21 cellular contexts compared by ENCODE assay signal in the genomic region with DNA sequence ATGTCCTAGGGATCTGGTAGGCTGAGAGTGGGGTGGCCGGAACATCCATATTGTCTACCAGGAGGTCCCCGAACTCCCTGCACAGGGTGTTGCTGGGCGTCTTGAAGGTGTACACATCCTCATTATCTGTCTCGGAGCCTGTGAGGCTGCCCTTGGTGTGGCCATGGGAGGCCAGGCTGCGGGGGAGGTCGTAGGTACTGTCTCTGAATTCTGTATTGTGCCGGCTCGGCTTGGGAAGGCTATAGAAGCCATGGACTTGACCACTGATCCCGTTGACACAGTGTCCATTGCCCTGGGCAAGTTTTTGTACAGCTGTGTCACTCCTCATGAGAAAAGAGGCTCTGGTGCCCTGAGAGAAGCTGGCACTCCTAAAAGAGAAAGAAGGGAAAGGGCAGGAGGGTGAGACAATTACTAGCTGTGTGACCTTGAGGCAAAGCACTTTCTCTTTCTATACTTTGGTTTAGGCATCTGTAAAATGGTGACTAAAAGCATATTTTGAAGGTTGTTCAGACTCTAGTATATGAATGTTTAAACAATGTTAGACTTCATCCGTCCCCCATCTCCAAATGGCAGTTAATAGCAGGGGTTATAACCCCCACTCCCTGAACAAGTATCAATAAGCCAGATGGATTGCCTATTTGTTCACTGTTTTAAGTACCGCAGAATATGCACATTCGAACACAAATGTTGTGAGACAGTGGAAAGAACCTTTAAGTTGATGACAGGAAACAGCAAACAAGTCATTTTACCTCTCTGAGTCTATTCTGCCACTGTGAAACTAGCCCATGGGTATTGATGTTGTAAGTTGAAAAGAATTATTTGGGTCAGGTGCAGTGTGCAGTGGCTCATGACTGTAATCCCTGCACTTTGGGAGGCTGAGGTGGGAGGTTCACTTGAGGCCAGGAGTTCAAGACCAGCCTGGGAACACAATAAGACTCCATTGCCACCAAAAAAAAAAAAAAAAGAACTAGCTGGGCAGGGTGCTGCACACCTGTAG. TPM values are rescaled to one million over a fixed set of nuclear protein-coding genes. Genes with fewer than 3 reads are reported as not detected.
DNase-seq lines count a peak whose midpoint lies in the region; ATAC-seq, FAIRE-seq and TF ChIP-seq lines count a peak whose summit lies in the region.
"Had no signal": no experiment of that assay in that cellular context is flagged by ENCODE, and none has a peak within 500 bp of the region (broad histone marks: within the 10 kb centered on the region; RNA-seq: fewer than 3 reads in every experiment).

No MANE protein-coding gene starts in this region.

- no peaks in the 10 kb centered on the region for H3K9me3 Mint-ChIP-seq in activated naive CD4-positive, alpha-beta T cell treated with anti-CD3 and anti-CD28 coated beads, Interleukin-2, amount 50 U/mL, for 72 hours
- H3K9me3 Mint-ChIP-seq: natural killer cell treated with Interleukin-12 subunit alpha and Interleukin-12 subunit beta and Interleukin-15 and Interleukin-18, amount 100 ng/mL, for 72 hours had no signal

- H3K9ac ChIP-seq in GM12878 (ENCODE audit: control insufficient read depth, insufficient read depth, low read length): peak overlapping the region; percentile 10; the same call in 1 of the 2 replicates

- peak overlapping the region in 1 of 2 donors; percentile 96 for H3K27ac Mint-ChIP-seq in activated naive CD4-positive, alpha-beta T cell treated with anti-CD3 and anti-CD28 coated beads, Interleukin-2, amount 50 U/mL, for 72 hours

- no peak for TF ChIP-seq POLR2A in GM12878 (IDR thresholded peaks at IDR 0.05; ENCODE audit: low read depth, low read length)

- H3K4me3 ChIP-seq in GM12878: no peak overlapping the region; the same call in 1 of the 2 replicates
- H3K4me3 ChIP-seq: dorsolateral prefrontal cortex had no signal

- 0 out of 4 replicates have a peak, but pooled peaks cover 0 to under 1% of the 10 kb centered on the region in 2 experiments for H3K36me3 ChIP-seq in GM12878 (ENCODE audit: control insufficient read depth in 2 of 2, insufficient read depth in 2 of 2, low read length in 1 of 2)

- no TSS peak for BruUV-seq in GM12878 (replicated peaks; lab: Mats Ljungman, UMichigan)

- no peak overlapping the region; the same call in none of the 2 replicates for H2AFZ ChIP-seq in GM12878 (ENCODE audit: control insufficient read depth, low read depth, low read length)

- WGBS in GM12878 (ENCODE audit: insufficient coverage, insufficient replicate concordance, low lambda C conversion rate, missing lambda C conversion rate): 65% methylated on average over 12 of the region's 12 CpGs

- no peak for FAIRE-seq in GM12878 (lab: Jason Lieb, UNC)
- FAIRE-seq: frontal cortex, H54, HTR-8/SVneo had no signal

- H3K27me3 ChIP-seq in GM12878 (replicated peaks in 1 of 2; ENCODE audit: control insufficient read depth in 2 of 2, insufficient read depth in 2 of 2, low read length in 1 of 2): no peaks in the 10 kb centered on the region
- H3K27me3 ChIP-seq: dorsolateral prefrontal cortex had no signal

- RAD21 ChIA-PET in GM12878 (lab: Charles Lee; ENCODE audit: unreplicated experiment): interaction anchor here (0.7 to 5.2 kb wide), 15 partner anchors 8 to 360 kb away, joined by 3 to 124 read pairs (median 4); a partner anchor contains a TSS

- H3K36me3 Mint-ChIP-seq in activated naive CD4-positive, alpha-beta T cell treated with anti-CD3 and anti-CD28 coated beads, Interleukin-2, amount 50 U/mL, for 72 hours: no peaks in the 10 kb centered on the region
- H3K36me3 Mint-ChIP-seq: natural killer cell treated with Interleukin-12 subunit alpha and Interleukin-12 subunit beta and Interleukin-15 and Interleukin-18, amount 100 ng/mL, for 72 hours had no signal

- peak overlapping the region; percentile 60 for H3K4me2 ChIP-seq in GM12878 (ENCODE audit: control insufficient read depth, insufficient read depth)

- SMC1A ChIA-PET in GM12878 (lab: Charles Lee; ENCODE audit: uncharacterized antibody, unreplicated experiment): interaction anchor here (0.7 to 3.1 kb wide), 22 partner anchors 8 to 347 kb away, joined by 3 to 89 read pairs (median 4); a partner anchor contains a TSS

- TF ChIP-seq CTCF in GM12878 (IDR thresholded peaks at IDR 0.05 in 2 of 3, conservative IDR thresholded peaks at IDR 0.05 in 1 of 3; ENCODE audit: control insufficient read depth in 2 of 3, extremely low read depth in 1 of 3, insufficient read depth in 1 of 3, low read depth in 3 of 3, low read length in 3 of 3): no peak

- H3K79me2 ChIP-seq in GM12878 (ENCODE audit: control insufficient read depth, insufficient read depth, low read length): no peaks in the 10 kb centered on the region

- POLR2A ChIA-PET in GM12878 (lab: Charles Lee): interaction anchor here (0.6 to 1.6 kb wide), 5 partner anchors 19 to 883 kb away, joined by 3 to 6 read pairs (median 4); a partner anchor contains a TSS

- no peaks in the 10 kb centered on the region for H3K9me3 ChIP-seq in GM12878 (replicated peaks; ENCODE audit: control insufficient read depth, insufficient read depth, low read length)

- CTCF ChIA-PET in GM12878 (lab: Yijun Ruan, JAX): interaction anchor here (0.7 to 8.1 kb wide), 26 partner anchors 8 to 489 kb away, joined by 3 to 181 read pairs (median 7); a partner anchor contains a TSS

- TF ChIP-seq EP300 in GM12878 (IDR thresholded peaks at IDR 0.05; ENCODE audit: borderline replicate concordance in 1 of 2, control insufficient read depth in 1 of 2, low read depth in 2 of 2, low read length in 2 of 2): no peak

- DNase-seq in activated naive CD4-positive, alpha-beta T cell treated with anti-CD3 and anti-CD28 coated beads, Interleukin-2, amount 50 U/mL, for 72 hours (ENCODE audit: low spot score in 2 of 2): peak in 1 of 2 donors; percentile 29
- no peak for DNase-seq in activated naive CD4-positive, alpha-beta T cell (lab: John Stamatoyannopoulos, UW)
- DNase-seq in GM12878 (ENCODE audit: low read depth, low spot score) (peak; percentile 43), substantia nigra (lab: John Stamatoyannopoulos, UW) (no peak), SKM-1 treated with dmso at 0.1 percent for 144 hours (lab: John Stamatoyannopoulos, UW; ENCODE audit: unreplicated experiment) (no peak), left colon (no peak)
- DNase-seq: anterior cingulate cortex; caudate nucleus; DMS79; mesendoderm; NCI-H1105 treated with DMSO at 0.1 percent for 48 hours; NCI-H2107; Right ventricle myocardium superior; stimulated activated CD4-positive, alpha-beta T cell treated with anti-CD3 and anti-CD28 coated beads, Interleukin-4, amount 100 ng/mL, for 1 hour had no signal

- intact Hi-C loops in GM12878 (cut with micrococcal nuclease; ENCODE audit: unreplicated experiment) (no loop called here), left colon (cut with DNase I, micrococcal nuclease) (loop anchor here in 1 of 2 donors (10.0 kb wide), 1 partner anchor 338 kb away; no protein-coding TSS in a partner anchor)

- H4K20me1 ChIP-seq in GM12878 (ENCODE audit: control insufficient read depth, insufficient read depth): no peaks in the 10 kb centered on the region

- in situ Hi-C loops in GM12878 (cut with MboI): no loop called here

- peaks cover 45% of the 10 kb centered on the region for H3K4me1 ChIP-seq in GM12878 (ENCODE audit: control insufficient read depth, insufficient read depth, low read length)

- TF ChIP-seq RAD21 in GM12878 (IDR thresholded peaks at IDR 0.05; ENCODE audit: insufficient read depth, low read depth, low read length): no peak

- ATAC-seq in activated naive CD4-positive, alpha-beta T cell treated with anti-CD3 and anti-CD28 coated beads, Interleukin-2, amount 50 U/mL, for 72 hours: peak; percentile 72 to 89
- ATAC-seq in HG03095 (IDR thresholded peaks at IDR 0.05; ENCODE audit: unreplicated experiment) (peak; percentile 27), GM12878 (peak; percentile 26), left colon (no peak), HG03571 (IDR thresholded peaks at IDR 0.05; ENCODE audit: unreplicated experiment) (no peak)
- ATAC-seq: natural killer cell treated with Interleukin-12 subunit alpha and Interleukin-12 subunit beta and Interleukin-15 and Interleukin-18, amount 100 ng/mL, for 72 hours had no signal

- H3K27ac ChIP-seq in GM12878 (ENCODE audit: control insufficient read depth, insufficient read depth) (peak overlapping the region; percentile 75), substantia nigra (ENCODE audit: low read depth, low read length, poor library complexity, severe bottlenecking) (peak overlapping the region; percentile 17)

RNA-seq across cellular contexts. Expression of a gene that starts 38.3 kb away (rescaled TPM):
- total RNA-seq in activated naive CD4-positive, alpha-beta T cell treated with anti-CD3 and anti-CD28 coated beads, Interleukin-2, amount 50 U/mL, for 72 hours: 10 to 100 TPM; 16.3 to 21.8 TPM
- 13.2 and 14.3 TPM in 2 replicates for total RNA-seq in GM12878 (2013; cell fraction: nucleolus; rRNA removed)
- total RNA-seq in GM12878 (2014; rRNA removed): 2.9 and 3.9 TPM in 2 replicates
- 2.3 and 3.1 TPM in 2 replicates for total RNA-seq in GM12878 (2014; rRNA removed; fragmentation: Illumina TruSeq; extraction: Trizol)
- 5.6 and 6.4 TPM in 2 replicates for total RNA-seq in GM12878 (2021)
- polyA plus RNA-seq in GM12878 (2011; ENCODE audit: low read depth): 1.1 TPM
- 2.7 and 3.4 TPM in 2 replicates for polyA plus RNA-seq in GM12878 (2011; rRNA removed)
- polyA plus RNA-seq in GM12878 (2011; cell fraction: cytosol; rRNA removed): 3.2 and 4.3 TPM in 2 replicates
- 22.1 and 22.4 TPM in 2 replicates for polyA plus RNA-seq in GM12878 (2011; cell fraction: nucleus; rRNA removed)
- polyA plus RNA-seq in GM12878 (2012): 3.2 and 3.4 TPM in 2 replicates
- 1.7 and 2.5 TPM in 2 replicates for polyA plus RNA-seq in GM12878 (2014; fragmentation: Illumina TruSeq; extraction: Trizol)
- under 1 TPM in 1 of 2 experiments, not detected in 1; 0.13 TPM for polyA plus RNA-seq in GM12878 (2014; fragmentation: Nextera tagmentation; extraction: Ambion mirVana)
- 5.3 and 5.5 TPM in 2 replicates for polyA plus RNA-seq in GM12878 (2014; rRNA removed)
- polyA plus RNA-seq in GM12878 (2016; fragmentation: Nextera tagmentation; extraction: Ambion mirVana): under 1 TPM; 0.28 to 0.68 TPM
- polyA minus RNA-seq in GM12878 (2011; rRNA and poly(A)+ RNA removed): 2.0 and 2.2 TPM in 2 replicates
- polyA minus RNA-seq in GM12878 (2011; cell fraction: cytosol; rRNA and poly(A)+ RNA removed): 0.80 and 1.1 TPM in 2 replicates
- polyA minus RNA-seq in GM12878 (2011; cell fraction: nucleus; rRNA and poly(A)+ RNA removed): 3.5 and 6.5 TPM in 2 replicates
- total RNA-seq in left colon: 1 to 10 TPM; 5.4 to 7.4 TPM

RNA-seq across cellular contexts. Expression of a gene that starts 38.6 kb away (rescaled TPM):
- 10 to 100 TPM in 1 of 2 donors, 1 to 10 TPM in 1; 6.6 to 12.2 TPM for total RNA-seq in activated naive CD4-positive, alpha-beta T cell treated with anti-CD3 and anti-CD28 coated beads, Interleukin-2, amount 50 U/mL, for 72 hours
- 4.5 and 4.6 TPM in 2 replicates for total RNA-seq in GM12878 (2013; cell fraction: nucleolus; rRNA removed)
- 3.4 and 3.5 TPM in 2 replicates for total RNA-seq in GM12878 (2014; rRNA removed)
- total RNA-seq in GM12878 (2014; rRNA removed; fragmentation: Illumina TruSeq; extraction: Trizol): 3.8 and 4.1 TPM in 2 replicates
- total RNA-seq in GM12878 (2021): 4.5 and 4.6 TPM in 2 replicates
- polyA plus RNA-seq in GM12878 (2011; ENCODE audit: low read depth): 3.0 TPM
- 4.4 and 4.8 TPM in 2 replicates for polyA plus RNA-seq in GM12878 (2011; rRNA removed)
- polyA plus RNA-seq in GM12878 (2011; cell fraction: cytosol; rRNA removed): 5.2 and 7.4 TPM in 2 replicates
- 2.8 and 2.9 TPM in 2 replicates for polyA plus RNA-seq in GM12878 (2011; cell fraction: nucleus; rRNA removed)
- 2.6 and 4.2 TPM in 2 replicates for polyA plus RNA-seq in GM12878 (2012)
- 4.7 and 5.4 TPM in 2 replicates for polyA plus RNA-seq in GM12878 (2014; fragmentation: Illumina TruSeq; extraction: Trizol)
- under 1 TPM; 0.63 to 0.73 TPM for polyA plus RNA-seq in GM12878 (2014; fragmentation: Nextera tagmentation; extraction: Ambion mirVana)
- 4.3 and 4.5 TPM in 2 replicates for polyA plus RNA-seq in GM12878 (2014; rRNA removed)
- 1 to 10 TPM; 2.1 to 2.9 TPM for polyA plus RNA-seq in GM12878 (2016; fragmentation: Nextera tagmentation; extraction: Ambion mirVana)
- 4.6 and 14.1 TPM in 2 replicates for polyA minus RNA-seq in GM12878 (2011; rRNA and poly(A)+ RNA removed)
- polyA minus RNA-seq in GM12878 (2011; cell fraction: cytosol; rRNA and poly(A)+ RNA removed): 1.9 and 2.3 TPM in 2 replicates
- polyA minus RNA-seq in GM12878 (2011; cell fraction: nucleus; rRNA and poly(A)+ RNA removed): 1.3 and 2.7 TPM in 2 replicates
- 10 to 100 TPM in 1 of 2 donors, 1 to 10 TPM in 1; 7.7 to 10.1 TPM for total RNA-seq in left colon

Comparison
In these comparisons a context has a peak if more than half of its experiments do, and no peak if none do; other contexts are left out.
1. ATAC-seq: peak in activated naive CD4-positive, alpha-beta T cell treated with anti-CD3 and anti-CD28 coated beads, Interleukin-2, amount 50 U/mL, for 72 hours (2 of 2), HG03095 (single experiment) and GM12878 (single experiment); none in left colon (single experiment) and HG03571 (single experiment).